1 cellular context compared by ENCODE assay signal in genomic region chr15:70608156-70608555, GRCh38.
TF ChIP-seq lines count a peak whose summit lies in the region.

No MANE protein-coding gene starts in this region.

TF ChIP-seq in GM23338, 12 proteins besides CTCF, POLR2A, EP300 and RAD21 (continued from another document):
- TF ChIP-seq ETS1 (IDR thresholded peaks at IDR 0.05) (no peak), EZH2phosphoT487 (IDR thresholded peaks at IDR 0.05; ENCODE audit: unreplicated experiment) (no peak)
